In genomic region chr14:34275038-34275437, GRCh38 we compare ENCODE assay signal across 18 cellular contexts.
DNase-seq lines count a peak whose midpoint lies in the region; ATAC-seq and TF ChIP-seq lines count a peak whose summit lies in the region.
"Had no signal": no experiment of that assay in that cellular context is flagged by ENCODE, and none has a peak within 500 bp of the region (broad histone marks: within the 10 kb centered on the region; RNA-seq: fewer than 3 reads in every experiment).

No MANE protein-coding gene starts in this region.

- H3K27me3 ChIP-seq in neural progenitor cell, result no peaks in the 10 kb centered on the region
- no peaks in the 10 kb centered on the region for H3K27me3 ChIP-seq in CD4-positive, alpha-beta T cell (ENCODE audit: control insufficient read depth, insufficient read depth, low read length)

- peak overlapping the region; percentile 47 for H2AFZ ChIP-seq in neural progenitor cell (replicated peaks)

- peaks cover 5% of the 10 kb centered on the region for H3K4me1 Mint-ChIP-seq in neural progenitor cell
- H3K4me1 Mint-ChIP-seq in CD4-positive, alpha-beta T cell (ENCODE audit: low read depth), result no peaks in the 10 kb centered on the region
- H3K4me1 Mint-ChIP-seq: T-cell had no signal

- no peak overlapping the region for H3K27ac ChIP-seq in neural progenitor cell
- H3K27ac ChIP-seq in CD4-positive, alpha-beta T cell (ENCODE audit: low read depth, low read length), result no peak overlapping the region
- H3K27ac ChIP-seq: A549, C4-2B, KMS-11 had no signal

- no peak for ATAC-seq in CD4-positive, alpha-beta T cell (ENCODE audit: poor library complexity)
- ATAC-seq in GM18909 (IDR thresholded peaks at IDR 0.05; ENCODE audit: poor library complexity, unreplicated experiment), result no peak
- no peak for ATAC-seq in HG02798 (IDR thresholded peaks at IDR 0.05; ENCODE audit: poor library complexity, unreplicated experiment)
- ATAC-seq: A549, T-cell had no signal

- CTCF ChIA-PET in CD4-positive, alpha-beta T cell (lab: Charles Lee), result no interaction called here

- no peak overlapping the region for H3K9ac ChIP-seq in neural progenitor cell
- H3K9ac ChIP-seq: KMS-11, SK-N-SH had no signal

- no peak overlapping the region for H3K27ac Mint-ChIP-seq in neural progenitor cell
- no peak overlapping the region for H3K27ac Mint-ChIP-seq in CD4-positive, alpha-beta T cell
- H3K27ac Mint-ChIP-seq: T-cell had no signal

- H3K9me3 Mint-ChIP-seq in neural progenitor cell, result no peaks in the 10 kb centered on the region
- H3K9me3 Mint-ChIP-seq in CD4-positive, alpha-beta T cell, result peaks cover 2% of the 10 kb centered on the region

- H3F3A ChIP-seq in neural progenitor cell (ENCODE audit: low read depth), result no peaks in the 10 kb centered on the region

- H3K27me3 Mint-ChIP-seq in neural progenitor cell (ENCODE audit: insufficient read depth, low read depth), result peaks cover 3% of the 10 kb centered on the region
- peaks cover 11% of the 10 kb centered on the region for H3K27me3 Mint-ChIP-seq in CD4-positive, alpha-beta T cell

- no peaks in the 10 kb centered on the region for H3K79me2 ChIP-seq in neural progenitor cell (ENCODE audit: low read depth)

- no peaks in the 10 kb centered on the region for H3K9me3 ChIP-seq in neural progenitor cell (ENCODE audit: low read depth)
- no peaks in the 10 kb centered on the region for H3K9me3 ChIP-seq in CD4-positive, alpha-beta T cell (ENCODE audit: control insufficient read depth, low read length)
- H3K9me3 ChIP-seq: A549, SK-N-SH had no signal

- H3K4me1 ChIP-seq in neural progenitor cell, result peaks cover 8% of the 10 kb centered on the region
- H3K4me1 ChIP-seq: A549 had no signal

- no peaks in the 10 kb centered on the region for H3K36me3 Mint-ChIP-seq in neural progenitor cell
- H3K36me3 Mint-ChIP-seq in CD4-positive, alpha-beta T cell (ENCODE audit: low read depth), result no peaks in the 10 kb centered on the region
- H3K36me3 Mint-ChIP-seq: T-cell had no signal

- no peak for TF ChIP-seq CTCF in neural progenitor cell (IDR thresholded peaks at IDR 0.05)
- no peak for TF ChIP-seq CTCF in CD4-positive, alpha-beta T cell (IDR thresholded peaks at IDR 0.05)

- intact Hi-C loops in CD4-positive, alpha-beta T cell (cut with DNase I, micrococcal nuclease), result no loop called here

- no peak overlapping the region for H3K4me3 Mint-ChIP-seq in neural progenitor cell
- H3K4me3 Mint-ChIP-seq in CD4-positive, alpha-beta T cell, result no peak overlapping the region
- H3K4me3 Mint-ChIP-seq: T-cell had no signal

- POLR2A ChIA-PET in CD4-positive, alpha-beta T cell (lab: Charles Lee), result no interaction called here

- peak; percentile 14 for DNase-seq in GM04503 (ENCODE audit: low read depth)
- peak; percentile 14 for DNase-seq in HS-5 (ENCODE audit: low read depth)
- DNase-seq in dedifferentiated amniotic fluid mesenchymal stem cell (ENCODE audit: extremely low spot score), result peak; percentile 67
- DNase-seq in neural progenitor cell (ENCODE audit: low spot score), result no peak
- no peak for DNase-seq in cerebellar cortex (ENCODE audit: low spot score)
- no peak for DNase-seq in CD4-positive, alpha-beta T cell
- DNase-seq: DMS79 treated with DMSO at 0.1 percent for 48 hours, GOT3, NCI-H1436, NCI-H1930, SHP77 treated with DMSO at 0.1 percent for 48 hours, SK-N-SH, T-cell had no signal

- no peak overlapping the region for H3K4me2 ChIP-seq in neural progenitor cell
- H3K4me2 ChIP-seq: A549, KMS-11, SK-N-SH had no signal

- H3K36me3 ChIP-seq in neural progenitor cell, result no peaks in the 10 kb centered on the region

- no peaks in the 10 kb centered on the region for H4K20me1 ChIP-seq in neural progenitor cell (ENCODE audit: low read depth)

- no peak overlapping the region for H3K4me3 ChIP-seq in neural progenitor cell
- H3K4me3 ChIP-seq: A549 had no signal

Comparison
In these comparisons a context has a peak if more than half of its experiments do, and no peak if none do; other contexts are left out.
1. DNase-seq: peak in GM04503 (single experiment), HS-5 (single experiment) and dedifferentiated amniotic fluid mesenchymal stem cell (single experiment); none in neural progenitor cell (single experiment), cerebellar cortex (single experiment) and CD4-positive, alpha-beta T cell (0 of 10).